Comparison of ENCODE assay signal across 17 cellular contexts in the genomic region with DNA sequence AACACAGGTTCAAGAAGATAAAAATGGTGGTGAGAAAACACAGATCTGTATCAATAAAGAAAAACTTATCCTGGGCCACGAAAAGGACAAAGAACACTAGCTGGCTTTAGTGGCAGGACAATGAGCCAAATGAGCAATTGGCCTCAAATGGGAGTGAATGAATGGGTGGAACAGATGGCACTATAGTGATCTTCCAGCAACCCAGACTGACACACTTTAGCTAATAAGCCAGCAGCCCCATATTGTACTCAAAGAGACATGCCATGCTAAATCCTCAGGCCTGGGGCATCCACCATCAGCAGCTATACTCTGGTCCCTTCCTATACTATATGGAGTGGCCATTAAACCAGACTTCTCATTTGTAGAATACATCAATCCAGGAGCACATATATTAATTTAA. TPM values are rescaled to one million over a fixed set of nuclear protein-coding genes. Genes with fewer than 3 reads are reported as not detected.
DNase-seq lines count a peak whose midpoint lies in the region; ATAC-seq and TF ChIP-seq lines count a peak whose summit lies in the region.
"Had no signal": no experiment of that assay in that cellular context is flagged by ENCODE, and none has a peak within 500 bp of the region (broad histone marks: within the 10 kb centered on the region; RNA-seq: fewer than 3 reads in every experiment).

No MANE protein-coding gene starts in this region.

- POLR2A ChIA-PET in MCF 10A (lab: Yijun Ruan, JAX) = no interaction called here

- H3K9me3 ChIP-seq in WERI-Rb-1 (ENCODE audit: severe bottlenecking) = peaks cover 6% of the 10 kb centered on the region

- no peak overlapping the region for H3K27ac Mint-ChIP-seq in MCF 10A (ENCODE audit: low read depth, unreplicated experiment)
- H3K27ac Mint-ChIP-seq: B cell; CD8-positive, alpha-beta T cell; H9 had no signal

- no peak for TF ChIP-seq CTCF in WERI-Rb-1 (IDR thresholded peaks at IDR 0.05; ENCODE audit: low read depth, low read length)
- no peak for TF ChIP-seq CTCF in MCF 10A (IDR thresholded peaks at IDR 0.05; ENCODE audit: unreplicated experiment)

- DNase-seq in G401 (ENCODE audit: low spot score) (peak; percentile 77), NCI-H446 treated with DMSO at 0.1 percent for 48 hours (lab: John Stamatoyannopoulos, UW) (peak; percentile 68), WERI-Rb-1 (peak; percentile 36), medulla oblongata (ENCODE audit: extremely low spot score) (peak; percentile 17), MCF 10A (ENCODE audit: unreplicated experiment) (no peak)
- no peak for DNase-seq in activated CD4-positive, alpha-beta T cell treated with anti-CD3 and anti-CD28 coated beads for 1 hour
- DNase-seq: Calu3; CD8-positive, alpha-beta T cell; DMS79; H9 had no signal

- CTCF ChIA-PET in MCF 10A (lab: Yijun Ruan, JAX) = interaction anchor here (0.8 kb wide), 1 partner anchor 16 kb away, joined by 5 read pairs; no protein-coding TSS in a partner anchor

- no peaks in the 10 kb centered on the region for H3K36me3 Mint-ChIP-seq in MCF 10A (ENCODE audit: insufficient read depth, unreplicated experiment)
- H3K36me3 Mint-ChIP-seq: CD8-positive, alpha-beta T cell had no signal

- no peaks in the 10 kb centered on the region for H3K27me3 ChIP-seq in WERI-Rb-1 (ENCODE audit: insufficient read depth, low read depth, severe bottlenecking)
- H3K27me3 ChIP-seq: BLaER1 treated with 17β-estradiol and CSF1 and Interleukin-3, amounts not matched to agents 10 nM and 100 nM had no signal

- H3K4me3 ChIP-seq in WERI-Rb-1 (ENCODE audit: low read depth, low read length) = no peak overlapping the region
- H3K4me3 ChIP-seq: BLaER1 treated with 17β-estradiol and CSF1 and Interleukin-3, amounts not matched to agents 10 nM and 100 nM; GM12878 had no signal

- no peaks in the 10 kb centered on the region for H3K27me3 Mint-ChIP-seq in MCF 10A (ENCODE audit: insufficient read depth, unreplicated experiment)

- ATAC-seq in GM19351 (IDR thresholded peaks at IDR 0.05; ENCODE audit: unreplicated experiment) = no peak
- ATAC-seq: CD8-positive, alpha-beta T cell; GM12878 had no signal

- BruUV-seq in MCF 10A (replicated peaks; lab: Mats Ljungman, UMichigan) = no TSS peak

- peaks cover 7% of the 10 kb centered on the region for H3K9me3 Mint-ChIP-seq in MCF 10A (ENCODE audit: unreplicated experiment)
- H3K9me3 Mint-ChIP-seq: CD8-positive, alpha-beta T cell had no signal

- H3K27ac ChIP-seq in WERI-Rb-1 = peak overlapping the region; percentile 49; the same call in 1 of the 2 replicates
- H3K27ac ChIP-seq: BLaER1 treated with 17β-estradiol and CSF1 and Interleukin-3, amounts not matched to agents 10 nM and 100 nM had no signal

- no peak overlapping the region for H3K4me3 Mint-ChIP-seq in MCF 10A (ENCODE audit: unreplicated experiment)
- H3K4me3 Mint-ChIP-seq: B cell; CD8-positive, alpha-beta T cell; H9 had no signal

- intact Hi-C loops in MCF 10A (cut with micrococcal nuclease) = no loop called here

- in situ Hi-C loops in G401 (cut with HindIII; ENCODE audit: low sequenced_read_pairs) = no loop called here

- no peaks in the 10 kb centered on the region for H3K36me3 ChIP-seq in WERI-Rb-1
- H3K36me3 ChIP-seq: BLaER1 treated with 17β-estradiol and CSF1 and Interleukin-3, amounts not matched to agents 10 nM and 100 nM had no signal

- no peaks in the 10 kb centered on the region for H3K4me1 Mint-ChIP-seq in MCF 10A (ENCODE audit: insufficient read depth, unreplicated experiment)
- H3K4me1 Mint-ChIP-seq: B cell had no signal

RNA-seq across cellular contexts. Expression of a gene that starts 60.0 kb away (rescaled TPM):
- not detected in 2 replicates for total RNA-seq in G401 (2014; rRNA removed; shearing (Covaris generic))
- not detected in 2 replicates for total RNA-seq in MCF 10A (2022)
- total RNA-seq: A172; B cell; Calu3; CD8-positive, alpha-beta T cell; Daoy; GM12878; HT-29 had no signal

Comparison
In these comparisons a context has a peak if more than half of its experiments do, and no peak if none do; other contexts are left out.
1. DNase-seq: peak in G401 (single experiment), NCI-H446 treated with DMSO at 0.1 percent for 48 hours (single experiment), WERI-Rb-1 (single experiment) and medulla oblongata (single experiment); none in activated CD4-positive, alpha-beta T cell treated with anti-CD3 and anti-CD28 coated beads for 1 hour (single experiment) and MCF 10A (single experiment).